Comparison of ENCODE assay signal across 9 cellular contexts in genomic region chr19:575527-576506, GRCh38. TPM values are rescaled to one million over a fixed set of nuclear protein-coding genes. Genes with fewer than 3 reads are reported as not detected.
DNase-seq lines count a peak whose midpoint lies in the region; ATAC-seq and TF ChIP-seq lines count a peak whose summit lies in the region.
"Had no signal": no experiment of that assay in that cellular context is flagged by ENCODE, and none has a peak within 500 bp of the region (broad histone marks: within the 10 kb centered on the region; RNA-seq: fewer than 3 reads in every experiment).

No MANE protein-coding gene starts in this region.

- no peaks in the 10 kb centered on the region for H3K9me3 ChIP-seq in osteoblast (ENCODE audit: low read depth, low read length)

- peak overlapping the region; percentile 73 for H3K4me2 ChIP-seq in osteoblast (ENCODE audit: insufficient read depth, low read length)

- peak overlapping the region; percentile 41 for H3K27ac ChIP-seq in osteoblast (ENCODE audit: low read depth, low read length)

- H3K4me3 ChIP-seq in fibroblast of pulmonary artery (replicated peaks; ENCODE audit: low read depth, low read length) (peak overlapping the region; percentile 40), osteoblast (ENCODE audit: insufficient read depth, low read length) (peak overlapping the region; percentile 45)

- no peak overlapping the region for H2AFZ ChIP-seq in osteoblast (ENCODE audit: low read length)

- peak; percentile 57 for ATAC-seq in SK-N-SH treated with all-trans-retinoic acid at 6 μM for 48 hours

- no peaks in the 10 kb centered on the region for H3K36me3 ChIP-seq in osteoblast (ENCODE audit: insufficient read depth, low read length)

- in situ Hi-C loops in KBM-7 (cut with MboI; ENCODE audit: low pct_unique_long_range_greater_than_20kb, low sequenced_read_pairs), result no loop called here
- in situ Hi-C loops in GM13977 (cut with MboI; ENCODE audit: low pct_unique_long_range_greater_than_20kb, low sequenced_read_pairs, unreplicated experiment), result loop anchor here (25.0 kb wide), 1 partner anchor 161 kb away; no protein-coding TSS in a partner anchor

- peaks cover 80% of the 10 kb centered on the region for H3K79me2 ChIP-seq in osteoblast (ENCODE audit: insufficient read depth, low read length)

- peaks cover 44% of the 10 kb centered on the region for H3K4me1 ChIP-seq in osteoblast (ENCODE audit: insufficient read depth, low read length)

- DNase-seq in EH (ENCODE audit: low read depth), result peak; percentile 71
- peak; percentile 52 for DNase-seq in fibroblast of pulmonary artery (ENCODE audit: low read depth)
- peak; percentile 97 for DNase-seq in osteoblast (ENCODE audit: insufficient read length, low spot score, missing footprints)
- no peak for DNase-seq in KBM-7
- DNase-seq in NCI-H2107 (lab: John Stamatoyannopoulos, UW), result no peak
- no peak for DNase-seq in GM13977 (ENCODE audit: low spot score)
- no peak for DNase-seq in SKM-1 (lab: John Stamatoyannopoulos, UW; ENCODE audit: unreplicated experiment)
- DNase-seq: NCI-H510A treated with DMSO at 0.1 percent for 48 hours had no signal

- peaks cover 68% of the 10 kb centered on the region for H4K20me1 ChIP-seq in osteoblast (ENCODE audit: insufficient read depth, low read length)

- TF ChIP-seq CTCF in fibroblast of pulmonary artery (IDR thresholded peaks at IDR 0.05; ENCODE audit: low read length, missing control alignments), result no peak
- TF ChIP-seq CTCF in osteoblast (IDR thresholded peaks at IDR 0.05; ENCODE audit: extremely low read depth, low read depth, low read length), result no peak
- no peak for TF ChIP-seq CTCF in GM13977 (IDR thresholded peaks at IDR 0.05; ENCODE audit: extremely low read depth, insufficient read depth, missing control alignments)

- H3K27me3 ChIP-seq in osteoblast (ENCODE audit: insufficient read depth, low read length), result no peaks in the 10 kb centered on the region

TF ChIP-seq in SK-N-SH treated with all-trans-retinoic acid at 6 μM for 48 hours, 23 proteins besides CTCF, POLR2A, EP300 and RAD21:
- TF ChIP-seq CREB5 (CRISPR knock-in tag; IDR thresholded peaks at IDR 0.05; ENCODE audit: low read depth) (no peak), ZFP3 (CRISPR knock-in tag; IDR thresholded peaks at IDR 0.05) (0 out of 2 replicates have a peak, but pooled peaks have one; percentile 32), ZNF70 (CRISPR knock-in tag; IDR thresholded peaks at IDR 0.05) (no peak)

RNA-seq across cellular contexts. Expression of gene BSG, which starts 3.4 kb away (rescaled TPM):
- 273 and 291 TPM in 2 replicates for total RNA-seq in osteoblast

RNA-seq across cellular contexts. Expression of gene HCN2, which starts 13.9 kb away (rescaled TPM):
- total RNA-seq in osteoblast, result 1.2 and 1.4 TPM in 2 replicates

RNA-seq across cellular contexts. Expression of gene GZMM, which starts 32.0 kb away (rescaled TPM):
- total RNA-seq in osteoblast, result under 0.01 TPM in 1 of 2 replicates, not detected in the other

RNA-seq across cellular contexts. Expression of gene CDC34, which starts 44.3 kb away (rescaled TPM):
- 32.9 and 40.4 TPM in 2 replicates for total RNA-seq in osteoblast

RNA-seq across cellular contexts. Expression of gene POLRMT, which starts 57.5 kb away (rescaled TPM):
- 16.6 and 18.6 TPM in 2 replicates for total RNA-seq in osteoblast

Comparison
In these comparisons a context has a peak if more than half of its experiments do, and no peak if none do; other contexts are left out.
1. DNase-seq: peak in EH (single experiment), fibroblast of pulmonary artery (single experiment) and osteoblast (single experiment); none in KBM-7 (single experiment), NCI-H2107 (single experiment), GM13977 (single experiment) and SKM-1 (single experiment).